Comparison of ENCODE assay signal across 1 cellular context in genomic region chr19:12956446-12957388, GRCh38.
A peak's percentile ranks its signal among the peaks of the same experiment; 100 is the strongest.
TF ChIP-seq lines count a peak whose summit lies in the region.

Gene GADD45GIP1, minus strand, starts transcription at chr19:12957223. Its CDS starts 11 bp downstream, at chr19:12957212.

TF ChIP-seq in WTC11, 78 proteins besides CTCF, POLR2A, EP300 and RAD21 (continued from another document):
- TF ChIP-seq, protein P1, sequence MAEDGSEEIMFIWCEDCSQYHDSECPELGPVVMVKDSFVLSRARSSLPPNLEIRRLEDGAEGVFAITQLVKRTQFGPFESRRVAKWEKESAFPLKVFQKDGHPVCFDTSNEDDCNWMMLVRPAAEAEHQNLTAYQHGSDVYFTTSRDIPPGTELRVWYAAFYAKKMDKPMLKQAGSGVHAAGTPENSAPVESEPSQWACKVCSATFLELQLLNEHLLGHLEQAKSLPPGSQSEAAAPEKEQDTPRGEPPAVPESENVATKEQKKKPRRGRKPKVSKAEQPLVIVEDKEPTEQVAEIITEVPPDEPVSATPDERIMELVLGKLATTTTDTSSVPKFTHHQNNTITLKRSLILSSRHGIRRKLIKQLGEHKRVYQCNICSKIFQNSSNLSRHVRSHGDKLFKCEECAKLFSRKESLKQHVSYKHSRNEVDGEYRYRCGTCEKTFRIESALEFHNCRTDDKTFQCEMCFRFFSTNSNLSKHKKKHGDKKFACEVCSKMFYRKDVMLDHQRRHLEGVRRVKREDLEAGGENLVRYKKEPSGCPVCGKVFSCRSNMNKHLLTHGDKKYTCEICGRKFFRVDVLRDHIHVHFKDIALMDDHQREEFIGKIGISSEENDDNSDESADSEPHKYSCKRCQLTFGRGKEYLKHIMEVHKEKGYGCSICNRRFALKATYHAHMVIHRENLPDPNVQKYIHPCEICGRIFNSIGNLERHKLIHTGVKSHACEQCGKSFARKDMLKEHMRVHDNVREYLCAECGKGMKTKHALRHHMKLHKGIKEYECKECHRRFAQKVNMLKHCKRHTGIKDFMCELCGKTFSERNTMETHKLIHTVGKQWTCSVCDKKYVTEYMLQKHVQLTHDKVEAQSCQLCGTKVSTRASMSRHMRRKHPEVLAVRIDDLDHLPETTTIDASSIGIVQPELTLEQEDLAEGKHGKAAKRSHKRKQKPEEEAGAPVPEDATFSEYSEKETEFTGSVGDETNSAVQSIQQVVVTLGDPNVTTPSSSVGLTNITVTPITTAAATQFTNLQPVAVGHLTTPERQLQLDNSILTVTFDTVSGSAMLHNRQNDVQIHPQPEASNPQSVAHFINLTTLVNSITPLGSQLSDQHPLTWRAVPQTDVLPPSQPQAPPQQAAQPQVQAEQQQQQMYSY (CRISPR knock-in tag; IDR thresholded peaks at IDR 0.05) = no peak
- peak; percentile 77; the same call in 1 of the 2 replicates for TF ChIP-seq ZBTB43 (CRISPR knock-in tag; IDR thresholded peaks at IDR 0.05)
- TF ChIP-seq NR3C1 (CRISPR knock-in tag; conservative IDR thresholded peaks at IDR 0.05; ENCODE audit: low read depth) = no peak
- TF ChIP-seq GTF2I (CRISPR knock-in tag; conservative IDR thresholded peaks at IDR 0.05) = 0 out of 2 replicates have a peak, but pooled peaks have one; percentile 38
- no peak for TF ChIP-seq CREB1 (CRISPR knock-in tag; IDR thresholded peaks at IDR 0.05)
- no peak for TF ChIP-seq OVOL2 (CRISPR knock-in tag; IDR thresholded peaks at IDR 0.05; ENCODE audit: borderline replicate concordance)
- TF ChIP-seq JAZF1 (CRISPR knock-in tag; IDR thresholded peaks at IDR 0.05) = no peak
- peak; percentile 83 for TF ChIP-seq ZNF121 (CRISPR knock-in tag; IDR thresholded peaks at IDR 0.05)
- no peak for TF ChIP-seq STAT6 (CRISPR knock-in tag; conservative IDR thresholded peaks at IDR 0.05; ENCODE audit: low read depth)
- no peak for TF ChIP-seq ZNF219 (CRISPR knock-in tag; IDR thresholded peaks at IDR 0.05; ENCODE audit: borderline replicate concordance)
- TF ChIP-seq TCF7 (CRISPR knock-in tag; IDR thresholded peaks at IDR 0.05; ENCODE audit: low read depth) = peak; percentile 5; the same call in 1 of the 2 replicates
- TF ChIP-seq ZNF396 (CRISPR knock-in tag; IDR thresholded peaks at IDR 0.05; ENCODE audit: borderline replicate concordance) = no peak
- TF ChIP-seq NR1H2 (CRISPR knock-in tag; IDR thresholded peaks at IDR 0.05) = no peak
- no peak for TF ChIP-seq MXD4 (CRISPR knock-in tag; IDR thresholded peaks at IDR 0.05; ENCODE audit: borderline replicate concordance)
- no peak for TF ChIP-seq RORB (CRISPR knock-in tag; IDR thresholded peaks at IDR 0.05)
- TF ChIP-seq ZMAT4 (CRISPR knock-in tag; IDR thresholded peaks at IDR 0.05) = no peak
- peak; percentile 70 for TF ChIP-seq SP1 (CRISPR knock-in tag; conservative IDR thresholded peaks at IDR 0.05)
- TF ChIP-seq NFATC4 (CRISPR knock-in tag; IDR thresholded peaks at IDR 0.05) = no peak
- no peak for TF ChIP-seq TEAD1 (CRISPR knock-in tag; IDR thresholded peaks at IDR 0.05)
- TF ChIP-seq SMAD4 (CRISPR knock-in tag; IDR thresholded peaks at IDR 0.05) = 0 out of 2 replicates have a peak, but pooled peaks have one; percentile 14
- 0 out of 2 replicates have a peak, but pooled peaks have one; percentile 45 for TF ChIP-seq ESRRA (CRISPR knock-in tag; IDR thresholded peaks at IDR 0.05; ENCODE audit: borderline replicate concordance)
- TF ChIP-seq E2F5 (CRISPR knock-in tag; IDR thresholded peaks at IDR 0.05) = peak; percentile 77; the same call in 1 of the 2 replicates
- TF ChIP-seq ZNF416 (CRISPR knock-in tag; IDR thresholded peaks at IDR 0.05) = no peak
- TF ChIP-seq GABPB1 (CRISPR knock-in tag; IDR thresholded peaks at IDR 0.05) = peak; percentile 41; the same call in 1 of the 2 replicates
- TF ChIP-seq, protein P2, sequence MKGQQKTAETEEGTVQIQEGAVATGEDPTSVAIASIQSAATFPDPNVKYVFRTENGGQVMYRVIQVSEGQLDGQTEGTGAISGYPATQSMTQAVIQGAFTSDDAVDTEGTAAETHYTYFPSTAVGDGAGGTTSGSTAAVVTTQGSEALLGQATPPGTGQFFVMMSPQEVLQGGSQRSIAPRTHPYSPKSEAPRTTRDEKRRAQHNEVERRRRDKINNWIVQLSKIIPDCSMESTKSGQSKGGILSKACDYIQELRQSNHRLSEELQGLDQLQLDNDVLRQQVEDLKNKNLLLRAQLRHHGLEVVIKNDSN (CRISPR knock-in tag; IDR thresholded peaks at IDR 0.05) = peak; percentile 38; the same call in 1 of the 2 replicates
- peak; percentile 27; the same call in 1 of the 2 replicates for TF ChIP-seq SMAD3 (CRISPR knock-in tag; IDR thresholded peaks at IDR 0.05; ENCODE audit: borderline replicate concordance)
- TF ChIP-seq NFYB (CRISPR knock-in tag; conservative IDR thresholded peaks at IDR 0.05; ENCODE audit: low read depth) = no peak; the same call in 1 of the 2 replicates
- TF ChIP-seq, protein P3, sequence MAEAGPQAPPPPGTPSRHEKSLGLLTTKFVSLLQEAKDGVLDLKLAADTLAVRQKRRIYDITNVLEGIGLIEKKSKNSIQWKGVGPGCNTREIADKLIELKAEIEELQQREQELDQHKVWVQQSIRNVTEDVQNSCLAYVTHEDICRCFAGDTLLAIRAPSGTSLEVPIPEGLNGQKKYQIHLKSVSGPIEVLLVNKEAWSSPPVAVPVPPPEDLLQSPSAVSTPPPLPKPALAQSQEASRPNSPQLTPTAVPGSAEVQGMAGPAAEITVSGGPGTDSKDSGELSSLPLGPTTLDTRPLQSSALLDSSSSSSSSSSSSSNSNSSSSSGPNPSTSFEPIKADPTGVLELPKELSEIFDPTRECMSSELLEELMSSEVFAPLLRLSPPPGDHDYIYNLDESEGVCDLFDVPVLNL (CRISPR knock-in tag; IDR thresholded peaks at IDR 0.05; ENCODE audit: borderline replicate concordance, low read depth) = no peak
- 0 out of 2 replicates have a peak, but pooled peaks have one; percentile 75 for TF ChIP-seq RELA (CRISPR knock-in tag; IDR thresholded peaks at IDR 0.05; ENCODE audit: borderline replicate concordance)
- TF ChIP-seq ZNF138 (CRISPR knock-in tag; conservative IDR thresholded peaks at IDR 0.05) = no peak
- no peak for TF ChIP-seq ZBTB21 (CRISPR knock-in tag; IDR thresholded peaks at IDR 0.05; ENCODE audit: borderline replicate concordance)
- TF ChIP-seq ZNF263 (CRISPR knock-in tag; IDR thresholded peaks at IDR 0.05; ENCODE audit: low read depth) = no peak
- 0 out of 2 replicates have a peak, but pooled peaks have one; percentile 78 for TF ChIP-seq MYBL2 (CRISPR knock-in tag; IDR thresholded peaks at IDR 0.05)
- TF ChIP-seq CREM (CRISPR knock-in tag; IDR thresholded peaks at IDR 0.05) = peak; percentile 47; the same call in 1 of the 2 replicates
- TF ChIP-seq ELF4 (CRISPR knock-in tag; IDR thresholded peaks at IDR 0.05; ENCODE audit: low read depth) = no peak; the same call in 1 of the 2 replicates
- TF ChIP-seq JUN (CRISPR knock-in tag; IDR thresholded peaks at IDR 0.05) = no peak
- TF ChIP-seq, protein P4, sequence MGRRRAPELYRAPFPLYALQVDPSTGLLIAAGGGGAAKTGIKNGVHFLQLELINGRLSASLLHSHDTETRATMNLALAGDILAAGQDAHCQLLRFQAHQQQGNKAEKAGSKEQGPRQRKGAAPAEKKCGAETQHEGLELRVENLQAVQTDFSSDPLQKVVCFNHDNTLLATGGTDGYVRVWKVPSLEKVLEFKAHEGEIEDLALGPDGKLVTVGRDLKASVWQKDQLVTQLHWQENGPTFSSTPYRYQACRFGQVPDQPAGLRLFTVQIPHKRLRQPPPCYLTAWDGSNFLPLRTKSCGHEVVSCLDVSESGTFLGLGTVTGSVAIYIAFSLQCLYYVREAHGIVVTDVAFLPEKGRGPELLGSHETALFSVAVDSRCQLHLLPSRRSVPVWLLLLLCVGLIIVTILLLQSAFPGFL (CRISPR knock-in tag; IDR thresholded peaks at IDR 0.05; ENCODE audit: borderline replicate concordance) = no peak
- TF ChIP-seq, protein P5, sequence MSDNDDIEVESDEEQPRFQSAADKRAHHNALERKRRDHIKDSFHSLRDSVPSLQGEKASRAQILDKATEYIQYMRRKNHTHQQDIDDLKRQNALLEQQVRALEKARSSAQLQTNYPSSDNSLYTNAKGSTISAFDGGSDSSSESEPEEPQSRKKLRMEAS (CRISPR knock-in tag; IDR thresholded peaks at IDR 0.05) = peak; percentile 35; the same call in 1 of the 2 replicates
- no peak for TF ChIP-seq NR2C2 (CRISPR knock-in tag; IDR thresholded peaks at IDR 0.05)
- TF ChIP-seq, protein P6, sequence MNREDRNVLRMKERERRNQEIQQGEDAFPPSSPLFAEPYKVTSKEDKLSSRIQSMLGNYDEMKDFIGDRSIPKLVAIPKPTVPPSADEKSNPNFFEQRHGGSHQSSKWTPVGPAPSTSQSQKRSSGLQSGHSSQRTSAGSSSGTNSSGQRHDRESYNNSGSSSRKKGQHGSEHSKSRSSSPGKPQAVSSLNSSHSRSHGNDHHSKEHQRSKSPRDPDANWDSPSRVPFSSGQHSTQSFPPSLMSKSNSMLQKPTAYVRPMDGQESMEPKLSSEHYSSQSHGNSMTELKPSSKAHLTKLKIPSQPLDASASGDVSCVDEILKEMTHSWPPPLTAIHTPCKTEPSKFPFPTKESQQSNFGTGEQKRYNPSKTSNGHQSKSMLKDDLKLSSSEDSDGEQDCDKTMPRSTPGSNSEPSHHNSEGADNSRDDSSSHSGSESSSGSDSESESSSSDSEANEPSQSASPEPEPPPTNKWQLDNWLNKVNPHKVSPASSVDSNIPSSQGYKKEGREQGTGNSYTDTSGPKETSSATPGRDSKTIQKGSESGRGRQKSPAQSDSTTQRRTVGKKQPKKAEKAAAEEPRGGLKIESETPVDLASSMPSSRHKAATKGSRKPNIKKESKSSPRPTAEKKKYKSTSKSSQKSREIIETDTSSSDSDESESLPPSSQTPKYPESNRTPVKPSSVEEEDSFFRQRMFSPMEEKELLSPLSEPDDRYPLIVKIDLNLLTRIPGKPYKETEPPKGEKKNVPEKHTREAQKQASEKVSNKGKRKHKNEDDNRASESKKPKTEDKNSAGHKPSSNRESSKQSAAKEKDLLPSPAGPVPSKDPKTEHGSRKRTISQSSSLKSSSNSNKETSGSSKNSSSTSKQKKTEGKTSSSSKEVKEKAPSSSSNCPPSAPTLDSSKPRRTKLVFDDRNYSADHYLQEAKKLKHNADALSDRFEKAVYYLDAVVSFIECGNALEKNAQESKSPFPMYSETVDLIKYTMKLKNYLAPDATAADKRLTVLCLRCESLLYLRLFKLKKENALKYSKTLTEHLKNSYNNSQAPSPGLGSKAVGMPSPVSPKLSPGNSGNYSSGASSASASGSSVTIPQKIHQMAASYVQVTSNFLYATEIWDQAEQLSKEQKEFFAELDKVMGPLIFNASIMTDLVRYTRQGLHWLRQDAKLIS (CRISPR knock-in tag; IDR thresholded peaks at IDR 0.05; ENCODE audit: borderline replicate concordance) = no peak
- 0 out of 2 replicates have a peak, but pooled peaks have one; percentile 18 for TF ChIP-seq TP53 (CRISPR knock-in tag; IDR thresholded peaks at IDR 0.05)
